Comparison of ENCODE assay signal across 11 cellular contexts in the genomic region with DNA sequence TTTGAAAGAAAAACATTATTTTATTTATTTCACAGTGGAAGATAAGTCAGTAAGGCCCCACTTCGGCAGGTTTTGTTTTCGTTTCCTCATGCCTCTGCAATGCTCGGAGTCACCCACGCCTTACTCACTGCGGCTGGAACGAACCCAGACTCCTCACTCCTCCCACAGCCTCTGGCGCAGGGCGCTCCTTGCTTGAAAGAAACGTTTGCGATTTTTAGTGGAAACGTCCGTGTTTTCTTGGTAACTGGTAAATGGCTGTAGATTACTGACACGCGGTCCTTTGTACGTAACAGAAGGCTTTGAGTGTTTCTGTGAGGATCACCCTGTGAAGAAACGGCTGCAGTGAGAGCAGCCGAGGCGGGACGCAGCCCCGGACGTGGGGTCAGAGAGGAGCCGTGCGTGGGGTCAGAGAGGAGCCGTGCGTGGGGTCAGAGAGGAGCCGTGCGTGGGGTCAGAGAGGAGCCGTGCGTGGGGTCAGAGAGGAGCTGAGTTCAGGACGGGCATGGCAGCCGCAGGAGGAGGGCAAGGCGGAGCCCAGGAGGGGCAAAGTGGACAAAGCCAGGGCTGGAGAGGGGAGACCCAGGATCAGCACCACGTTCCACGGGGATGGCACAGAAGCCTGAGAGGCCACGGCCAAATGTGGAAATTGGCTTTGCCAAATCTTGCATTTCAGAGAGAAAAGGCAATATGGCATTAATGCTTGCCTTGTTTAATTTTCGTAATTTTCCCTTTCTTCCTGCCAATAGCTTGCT.
DNase-seq lines count a peak whose midpoint lies in the region; ATAC-seq, FAIRE-seq and TF ChIP-seq lines count a peak whose summit lies in the region.
"Had no signal": no experiment of that assay in that cellular context is flagged by ENCODE, and none has a peak within 500 bp of the region (broad histone marks: within the 10 kb centered on the region; RNA-seq: fewer than 3 reads in every experiment).

No MANE protein-coding gene starts in this region.

- H3K9me3 Mint-ChIP-seq in osteocyte (ENCODE audit: unreplicated experiment), result no peaks in the 10 kb centered on the region
- H3K9me3 Mint-ChIP-seq in activated CD8-positive, alpha-beta T cell treated with anti-CD3 and anti-CD28 coated beads, Interleukin-2, amount 10 ng/mL, durations not matched to agents 7 days and 5 days (ENCODE audit: insufficient read depth), result no peaks in the 10 kb centered on the region
- H3K9me3 Mint-ChIP-seq: activated B cell treated with CpG ODN at 0.5 μM for 24 hours, endodermal cell had no signal

- peak overlapping the region; percentile 46 for H3K4me3 ChIP-seq in AG04450 (ENCODE audit: low read depth, low read length)
- no peak overlapping the region for H3K4me3 ChIP-seq in small intestine (ENCODE audit: low read depth in 1 of 2, low read length in 2 of 2)

- CTCF ChIA-PET in AG04450 (lab: Charles Lee), result no interaction called here
- CTCF ChIA-PET in activated CD8-positive, alpha-beta T cell treated with anti-CD3 and anti-CD28 coated beads, Interleukin-2, amount 10 ng/mL, durations not matched to agents 7 days and 5 days (lab: Charles Lee), result no interaction called here

- no peaks in the 10 kb centered on the region for H3K36me3 Mint-ChIP-seq in osteocyte (ENCODE audit: unreplicated experiment)
- no peaks in the 10 kb centered on the region for H3K36me3 Mint-ChIP-seq in activated CD8-positive, alpha-beta T cell treated with anti-CD3 and anti-CD28 coated beads, Interleukin-2, amount 10 ng/mL, durations not matched to agents 7 days and 5 days (ENCODE audit: low read depth)

- H3K36me3 ChIP-seq in small intestine (ENCODE audit: control insufficient read depth in 2 of 2, insufficient read depth in 2 of 2, low read length in 2 of 2), result no peaks in the 10 kb centered on the region

- H3K27ac ChIP-seq in AG04450 (ENCODE audit: low read depth, low read length), result peak overlapping the region; percentile 90
- peak overlapping the region in 1 of 2 donors; percentile 61 for H3K27ac ChIP-seq in small intestine (ENCODE audit: low read depth in 1 of 2, low read length in 1 of 2)

- ATAC-seq in GM18909 (IDR thresholded peaks at IDR 0.05; ENCODE audit: poor library complexity, unreplicated experiment), result no peak
- no peak for ATAC-seq in activated CD8-positive, alpha-beta T cell treated with anti-CD3 and anti-CD28 coated beads, Interleukin-2, amount 10 ng/mL, durations not matched to agents 7 days and 5 days

- no peaks in the 10 kb centered on the region for H3K27me3 ChIP-seq in AG04450 (ENCODE audit: control insufficient read depth, insufficient read depth, low read length)
- H3K27me3 ChIP-seq in small intestine (ENCODE audit: control insufficient read depth in 2 of 2, insufficient read depth in 2 of 2, low read length in 2 of 2), result no peaks in the 10 kb centered on the region

- POLR2A ChIA-PET in AG04450 (lab: Yijun Ruan, JAX), result no interaction called here
- POLR2A ChIA-PET in activated CD8-positive, alpha-beta T cell treated with anti-CD3 and anti-CD28 coated beads, Interleukin-2, amount 10 ng/mL, durations not matched to agents 7 days and 5 days (lab: Charles Lee), result no interaction called here

- 69 to 89% (median 84%) methylated on average over 34 to 36 of the region's 36 CpGs for WGBS in small intestine, 3 donors

- no peak overlapping the region for H3K4me3 Mint-ChIP-seq in osteocyte (ENCODE audit: unreplicated experiment)
- no peak overlapping the region for H3K4me3 Mint-ChIP-seq in activated CD8-positive, alpha-beta T cell treated with anti-CD3 and anti-CD28 coated beads, Interleukin-2, amount 10 ng/mL, durations not matched to agents 7 days and 5 days
- H3K4me3 Mint-ChIP-seq: activated B cell treated with CpG ODN at 0.5 μM for 24 hours, endodermal cell had no signal

- peaks cover 0 to 2% of the 10 kb centered on the region in 2 donors for H3K4me1 ChIP-seq in small intestine (ENCODE audit: control insufficient read depth in 2 of 2, insufficient read depth in 1 of 2, low read depth in 1 of 2, low read length in 1 of 2)

- DNase-seq in AG04450 (ENCODE audit: low read depth, low spot score) (peak; percentile 92), NCI-H226 (peak; percentile 91), fibroblast of peridontal ligament (ENCODE audit: extremely low read depth) (peak; percentile 95), osteocyte (ENCODE audit: extremely low spot score, unreplicated experiment) (no peak), D341Med (ENCODE audit: low spot score) (no peak), small intestine (no peak)
- no peak for DNase-seq in activated CD8-positive, alpha-beta T cell treated with anti-CD3 and anti-CD28 coated beads, Interleukin-2, amount 10 ng/mL, durations not matched to agents 7 days and 5 days
- DNase-seq: activated B cell treated with CpG ODN at 0.5 μM for 24 hours; endodermal cell; stimulated activated CD4-positive, alpha-beta T cell treated with anti-CD3 and anti-CD28 coated beads, Interleukin-15, amount 100 ng/mL, for 24 hours had no signal

- TF ChIP-seq CTCF in AG04450 (IDR thresholded peaks at IDR 0.05; ENCODE audit: low read depth, low read length) (no peak), osteocyte (IDR thresholded peaks at IDR 0.05) (no peak)

- H3K27me3 Mint-ChIP-seq in osteocyte (ENCODE audit: unreplicated experiment), result no peaks in the 10 kb centered on the region
- no peaks in the 10 kb centered on the region for H3K27me3 Mint-ChIP-seq in activated CD8-positive, alpha-beta T cell treated with anti-CD3 and anti-CD28 coated beads, Interleukin-2, amount 10 ng/mL, durations not matched to agents 7 days and 5 days (ENCODE audit: low read depth)
- H3K27me3 Mint-ChIP-seq: activated B cell treated with CpG ODN at 0.5 μM for 24 hours had no signal

- H3K4me1 Mint-ChIP-seq in osteocyte (ENCODE audit: unreplicated experiment), result peaks cover 20% of the 10 kb centered on the region
- H3K4me1 Mint-ChIP-seq in activated CD8-positive, alpha-beta T cell treated with anti-CD3 and anti-CD28 coated beads, Interleukin-2, amount 10 ng/mL, durations not matched to agents 7 days and 5 days (ENCODE audit: low read depth), result no peaks in the 10 kb centered on the region
- H3K4me1 Mint-ChIP-seq: activated B cell treated with CpG ODN at 0.5 μM for 24 hours had no signal

- peak overlapping the region; percentile 63 for H3K27ac Mint-ChIP-seq in osteocyte (ENCODE audit: unreplicated experiment)
- H3K27ac Mint-ChIP-seq in activated CD8-positive, alpha-beta T cell treated with anti-CD3 and anti-CD28 coated beads, Interleukin-2, amount 10 ng/mL, durations not matched to agents 7 days and 5 days, result no peak overlapping the region
- H3K27ac Mint-ChIP-seq: activated B cell treated with CpG ODN at 0.5 μM for 24 hours, endodermal cell had no signal

- H3K9me3 ChIP-seq in AG04450 (ENCODE audit: control insufficient read depth, insufficient read depth, low read length) (peaks cover 10% of the 10 kb centered on the region; the same call in 1 of the 2 replicates), small intestine (ENCODE audit: control insufficient read depth, low read depth) (no peaks in the 10 kb centered on the region)

- no peak for FAIRE-seq in small intestine (lab: Jason Lieb, UNC)

Comparison
In these comparisons a context has a peak if more than half of its experiments do, and no peak if none do; other contexts are left out.
1. DNase-seq: peak in AG04450 (single experiment), NCI-H226 (single experiment) and fibroblast of peridontal ligament (single experiment); none in osteocyte (single experiment), activated CD8-positive, alpha-beta T cell treated with anti-CD3 and anti-CD28 coated beads, Interleukin-2, amount 10 ng/mL, durations not matched to agents 7 days and 5 days (single experiment), D341Med (single experiment) and small intestine (single experiment).